18 cellular contexts compared by ENCODE assay signal in genomic region chr14:32947792-32948191, GRCh38. TPM values are rescaled to one million over a fixed set of nuclear protein-coding genes. Genes with fewer than 3 reads are reported as not detected.
"Had no signal": no experiment of that assay in that cellular context is flagged by ENCODE, and none has a peak within 500 bp of the region (broad histone marks: within the 10 kb centered on the region; RNA-seq: fewer than 3 reads in every experiment).

No MANE protein-coding gene starts in this region.

- FAIRE-seq: endothelial cell of umbilical vein had no signal

- H3K9me3 ChIP-seq: heart left ventricle, mucosa of descending colon, neutrophil, right atrium auricular region, sigmoid colon, tibial artery, upper lobe of left lung, uterus had no signal

- H3K4me1 ChIP-seq: foreskin keratinocyte, heart left ventricle, right atrium auricular region, tibial artery, upper lobe of left lung, uterus had no signal

- H3K4me3 ChIP-seq: heart left ventricle, mucosa of descending colon, right atrium auricular region, sigmoid colon, tibial artery, upper lobe of left lung, uterus had no signal

- ATAC-seq: foreskin keratinocyte; heart left ventricle; mucosa of descending colon; naive thymus-derived CD8-positive, alpha-beta T cell had no signal

- DNase-seq: erythroblast; foreskin keratinocyte; heart left ventricle; hippocampal formation; kidney glomerular epithelial cell; mucosa of descending colon; naive thymus-derived CD8-positive, alpha-beta T cell; posterior cingulate gyrus; sigmoid colon; small intestine; stimulated activated CD4-positive, alpha-beta T cell treated with anti-CD3 and anti-CD28 coated beads, Interleukin-12 subunit alpha, Interleukin-12 subunit beta, amount 100 ng/mL, for 4 hours; stimulated activated naive CD4-positive, alpha-beta T cell; tibial artery; upper lobe of left lung; uterus had no signal

- H3K27ac ChIP-seq: foreskin keratinocyte, heart left ventricle, neutrophil, right atrium auricular region, sigmoid colon, tibial artery, upper lobe of left lung, uterus had no signal

- H3K36me3 ChIP-seq: heart left ventricle, neutrophil, right atrium auricular region, sigmoid colon, tibial artery, upper lobe of left lung, uterus had no signal

RNA-seq across cellular contexts. Expression of gene NPAS3, which starts 9.1 kb away (rescaled TPM):
- total RNA-seq: foreskin keratinocyte; naive thymus-derived CD8-positive, alpha-beta T cell had no signal
